2 cellular contexts compared by ENCODE assay signal in genomic region chr11:75380716-75381420, GRCh38.
TF ChIP-seq lines count a peak whose summit lies in the region.

No MANE protein-coding gene starts in this region.

TF ChIP-seq in IMR-90, 13 proteins besides CTCF, POLR2A, EP300 and RAD21:
- TF ChIP-seq, protein P1, sequence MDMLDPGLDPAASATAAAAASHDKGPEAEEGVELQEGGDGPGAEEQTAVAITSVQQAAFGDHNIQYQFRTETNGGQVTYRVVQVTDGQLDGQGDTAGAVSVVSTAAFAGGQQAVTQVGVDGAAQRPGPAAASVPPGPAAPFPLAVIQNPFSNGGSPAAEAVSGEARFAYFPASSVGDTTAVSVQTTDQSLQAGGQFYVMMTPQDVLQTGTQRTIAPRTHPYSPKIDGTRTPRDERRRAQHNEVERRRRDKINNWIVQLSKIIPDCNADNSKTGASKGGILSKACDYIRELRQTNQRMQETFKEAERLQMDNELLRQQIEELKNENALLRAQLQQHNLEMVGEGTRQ (IDR thresholded peaks at IDR 0.05; ENCODE audit: low read depth, low read length): peak; percentile 20; the same call in 1 of the 2 replicates
- no peak for TF ChIP-seq CHD1 (IDR thresholded peaks at IDR 0.05; ENCODE audit: low read depth, low read length)
TF ChIP-seq in IMR-90: peak in this region for 1.

TF ChIP-seq in GM12878, 131 proteins besides CTCF, POLR2A, EP300 and RAD21:
- no peak for TF ChIP-seq ZNF384 (IDR thresholded peaks at IDR 0.05; ENCODE audit: borderline replicate concordance, low read depth, low read length)
- peak; percentile 41; the same call in 1 of the 2 replicates for TF ChIP-seq SPI1 (IDR thresholded peaks at IDR 0.05; ENCODE audit: borderline replicate concordance, insufficient read depth, low read depth, low read length)
